9 cellular contexts compared by ENCODE assay signal in genomic region chr2:63053889-63054725, GRCh38. TPM values are rescaled to one million over a fixed set of nuclear protein-coding genes. Genes with fewer than 3 reads are reported as not detected.
A peak's percentile ranks its signal among the peaks of the same experiment; 100 is the strongest.
DNase-seq lines count a peak whose midpoint lies in the region; TF ChIP-seq lines count a peak whose summit lies in the region.
"Had no signal": no experiment of that assay in that cellular context is flagged by ENCODE, and none has a peak within 500 bp of the region (broad histone marks: within the 10 kb centered on the region; RNA-seq: fewer than 3 reads in every experiment).

No MANE protein-coding gene starts in this region.

- peaks cover 0 to 89% (median 12%) of the 10 kb centered on the region in 4 donors for H3K4me1 ChIP-seq in Peyer's patch

- peak overlapping the region; percentile 56 for H3K4me3 Mint-ChIP-seq in endothelial cell (ENCODE audit: unreplicated experiment)
- H3K4me3 Mint-ChIP-seq in osteocyte (ENCODE audit: unreplicated experiment), result no peak overlapping the region

- H3K9me3 Mint-ChIP-seq in endothelial cell (ENCODE audit: unreplicated experiment) (no peaks in the 10 kb centered on the region), osteocyte (ENCODE audit: unreplicated experiment) (no peaks in the 10 kb centered on the region)

- TF ChIP-seq CTCF in Peyer's patch (IDR thresholded peaks at IDR 0.05) (peak in 2 of 6 experiments; percentile 5 to 6), endothelial cell (IDR thresholded peaks at IDR 0.05; ENCODE audit: unreplicated experiment) (peak; percentile 65), osteocyte (IDR thresholded peaks at IDR 0.05) (peak; percentile 47)

- peak overlapping the region in 2 of 4 donors; percentile 37 to 38 for H3K4me3 ChIP-seq in Peyer's patch

- no peak overlapping the region for H3K27ac Mint-ChIP-seq in endothelial cell (ENCODE audit: unreplicated experiment)
- H3K27ac Mint-ChIP-seq in osteocyte (ENCODE audit: unreplicated experiment), result no peak overlapping the region

- peaks cover 0 to 13% (median 0%) of the 10 kb centered on the region in 4 donors for H3K9me3 ChIP-seq in Peyer's patch

- DNase-seq in D341Med (ENCODE audit: low spot score) (peak; percentile 18), Peyer's patch (peak in 2 of 3 donors; percentile 65 to 73), endothelial cell (ENCODE audit: low spot score) (peak; percentile 65), osteocyte (ENCODE audit: extremely low spot score, unreplicated experiment) (no peak), GF-D8 (lab: John Stamatoyannopoulos, UW) (no peak), NCI-H1105 (lab: John Stamatoyannopoulos, UW) (no peak), germinal center (ENCODE audit: low spot score) (no peak)
- DNase-seq in central memory CD4-positive, alpha-beta T cell, result no peak
- DNase-seq: NCI-H1105 treated with DMSO at 0.1 percent for 48 hours had no signal

- H3K4me1 Mint-ChIP-seq in endothelial cell (ENCODE audit: unreplicated experiment), result peaks cover 51% of the 10 kb centered on the region
- H3K4me1 Mint-ChIP-seq in osteocyte (ENCODE audit: unreplicated experiment), result peaks cover 62% of the 10 kb centered on the region

- H3K27me3 ChIP-seq in Peyer's patch, result peaks cover 0 to 91% of the 10 kb centered on the region in 2 donors

- H3K27ac ChIP-seq in Peyer's patch, result no peak overlapping the region

- H3K36me3 Mint-ChIP-seq in endothelial cell (ENCODE audit: low read depth, unreplicated experiment), result peaks cover 12% of the 10 kb centered on the region
- H3K36me3 Mint-ChIP-seq in osteocyte (ENCODE audit: unreplicated experiment), result peaks cover 2% of the 10 kb centered on the region

- H3K27me3 Mint-ChIP-seq in endothelial cell (ENCODE audit: unreplicated experiment) (peaks cover 65% of the 10 kb centered on the region), osteocyte (ENCODE audit: unreplicated experiment) (peaks cover 88% of the 10 kb centered on the region)

- no peaks in the 10 kb centered on the region for H3K36me3 ChIP-seq in Peyer's patch

- no peak for TF ChIP-seq POLR2A in Peyer's patch (IDR thresholded peaks at IDR 0.05)

RNA-seq across cellular contexts. Expression of gene OTX1, which starts 3.5 kb away (rescaled TPM):
- not detected for total RNA-seq in Peyer's patch
- total RNA-seq in endothelial cell (ENCODE audit: unreplicated experiment), result 0.33 TPM
- not detected in 2 replicates for total RNA-seq in osteocyte

Comparison
In these comparisons a context has a peak if more than half of its experiments do, and no peak if none do; other contexts are left out.
1. DNase-seq: peak in D341Med (single experiment), Peyer's patch (2 of 3) and endothelial cell (single experiment); none in osteocyte (single experiment), GF-D8 (single experiment), central memory CD4-positive, alpha-beta T cell (single experiment), NCI-H1105 (single experiment) and germinal center (single experiment).